In genomic region chr6:4319992-4320683, GRCh38 we compare ENCODE assay signal across 11 cellular contexts.
DNase-seq lines count a peak whose midpoint lies in the region; TF ChIP-seq lines count a peak whose summit lies in the region.
"Had no signal": no experiment of that assay in that cellular context is flagged by ENCODE, and none has a peak within 500 bp of the region (broad histone marks: within the 10 kb centered on the region; RNA-seq: fewer than 3 reads in every experiment).

No MANE protein-coding gene starts in this region.

- peaks cover 4% of the 10 kb centered on the region for H3K36me3 Mint-ChIP-seq in glutamatergic neuron (ENCODE audit: unreplicated experiment)

- peaks cover 2% of the 10 kb centered on the region for H3K27me3 Mint-ChIP-seq in glutamatergic neuron (ENCODE audit: unreplicated experiment)

- no peak for TF ChIP-seq CTCF in AG10803 (conservative IDR thresholded peaks at IDR 0.05; ENCODE audit: low read length)
- TF ChIP-seq CTCF in NB4 (IDR thresholded peaks at IDR 0.05; ENCODE audit: low read depth, low read length) = no peak
- no peak for TF ChIP-seq CTCF in choroid plexus epithelial cell (conservative IDR thresholded peaks at IDR 0.05; ENCODE audit: low read depth, low read length)
- no peak for TF ChIP-seq CTCF in glutamatergic neuron (IDR thresholded peaks at IDR 0.05; ENCODE audit: partially characterized antibody, unreplicated experiment)

- DNase-seq in AG10803 (ENCODE audit: low read depth) (peak; percentile 47), NB4 (ENCODE audit: low read depth) (peak; percentile 69), choroid plexus epithelial cell (ENCODE audit: low read depth) (peak; percentile 64), T-helper 2 cell (no peak), NCI-H1417 treated with DMSO at 0.1 percent for 48 hours (lab: John Stamatoyannopoulos, UW) (no peak), glutamatergic neuron (no peak)
- no peak for DNase-seq in activated naive CD4-positive, alpha-beta T cell (lab: John Stamatoyannopoulos, UW)
- DNase-seq: CD4-positive, alpha-beta T cell; NCI-H446 had no signal

- peak overlapping the region; percentile 80 for H3K27ac ChIP-seq in mesodermal cell (ENCODE audit: low read depth, low read length, severe bottlenecking)

- no peak overlapping the region for H3K4me3 Mint-ChIP-seq in glutamatergic neuron (ENCODE audit: unreplicated experiment)
- H3K4me3 Mint-ChIP-seq: activated CD4-positive, alpha-beta T cell treated with anti-CD3 and anti-CD28 coated beads, Interleukin-2, amount 10 ng/mL, durations not matched to agents 24 days and 14 days; CD4-positive, alpha-beta T cell had no signal

- H3K4me1 ChIP-seq in mesodermal cell (ENCODE audit: control insufficient read depth, insufficient read depth, low read length, poor library complexity, severe bottlenecking) = peaks cover 23% of the 10 kb centered on the region

- peaks cover 17% of the 10 kb centered on the region for H3K4me1 Mint-ChIP-seq in glutamatergic neuron (ENCODE audit: low read depth, unreplicated experiment)
- H3K4me1 Mint-ChIP-seq: activated CD4-positive, alpha-beta T cell treated with anti-CD3 and anti-CD28 coated beads, Interleukin-2, amount 10 ng/mL, durations not matched to agents 24 days and 14 days had no signal

- H3K4me3 ChIP-seq in AG10803 (ENCODE audit: low read length) = no peak overlapping the region
- no peak overlapping the region for H3K4me3 ChIP-seq in NB4 (ENCODE audit: low read depth, low read length)
- H3K4me3 ChIP-seq in choroid plexus epithelial cell (ENCODE audit: low read depth, low read length) = no peak overlapping the region
- no peak overlapping the region for H3K4me3 ChIP-seq in mesodermal cell (ENCODE audit: extremely low read depth, insufficient read depth, low read length, poor library complexity, severe bottlenecking)

- H3K9me3 ChIP-seq in mesodermal cell (ENCODE audit: control insufficient read depth, low read length) = peaks cover 4% of the 10 kb centered on the region

- no peak overlapping the region for H3K27ac Mint-ChIP-seq in glutamatergic neuron (ENCODE audit: unreplicated experiment)
- H3K27ac Mint-ChIP-seq: activated CD4-positive, alpha-beta T cell treated with anti-CD3 and anti-CD28 coated beads, Interleukin-2, amount 10 ng/mL, durations not matched to agents 24 days and 14 days; CD4-positive, alpha-beta T cell had no signal

- WGBS in mesodermal cell (ENCODE audit: insufficient coverage in 2 of 2), 2 experiments = 54 to 90% methylated on average over 1 to 3 of the region's 4 CpGs

- H3K36me3 ChIP-seq in mesodermal cell (ENCODE audit: control insufficient read depth, insufficient read depth, low read length) = no peaks in the 10 kb centered on the region

- TF ChIP-seq POLR2A in NB4 (IDR thresholded peaks at IDR 0.05; ENCODE audit: extremely low read depth, insufficient read length) = no peak

- no peaks in the 10 kb centered on the region for H3K9me3 Mint-ChIP-seq in glutamatergic neuron (ENCODE audit: unreplicated experiment)
- H3K9me3 Mint-ChIP-seq: activated CD4-positive, alpha-beta T cell treated with anti-CD3 and anti-CD28 coated beads, Interleukin-2, amount 10 ng/mL, durations not matched to agents 24 days and 14 days had no signal

Comparison
In these comparisons a context has a peak if more than half of its experiments do, and no peak if none do; other contexts are left out.
1. DNase-seq: peak in AG10803 (single experiment), NB4 (single experiment) and choroid plexus epithelial cell (single experiment); none in T-helper 2 cell (0 of 5), NCI-H1417 treated with DMSO at 0.1 percent for 48 hours (single experiment), activated naive CD4-positive, alpha-beta T cell (0 of 4) and glutamatergic neuron (single experiment).